Comparison of ENCODE assay signal across 1 cellular context in genomic region chr1:234326493-234327366, GRCh38.
TF ChIP-seq lines count a peak whose summit lies in the region.

No MANE protein-coding gene starts in this region.

TF ChIP-seq in HEK293, 187 proteins besides CTCF, POLR2A, EP300 and RAD21 (continued from another document):
- TF ChIP-seq ZNF280D (tag by site-specific recombination; IDR thresholded peaks at IDR 0.05) (no peak), ZNF324 (tag by site-specific recombination; IDR thresholded peaks at IDR 0.05) (no peak; the same call in 1 of the 2 replicates), BCL6B (tag by site-specific recombination; IDR thresholded peaks at IDR 0.05) (no peak), BCL11B (tag by site-specific recombination; IDR thresholded peaks at IDR 0.05; ENCODE audit: low read depth) (no peak), TRIM28 (IDR thresholded peaks at IDR 0.05; ENCODE audit: borderline replicate concordance, low read length) (peak; percentile 69; the same call in 1 of the 2 replicates), ZNF248 (tag by site-specific recombination; IDR thresholded peaks at IDR 0.05) (no peak)
